ENCODE assay signal across 24 cellular contexts in genomic region chr19:37725181-37725580, GRCh38. TPM values are rescaled to one million over a fixed set of nuclear protein-coding genes. Genes with fewer than 3 reads are reported as not detected.
DNase-seq lines count a peak whose midpoint lies in the region; ATAC-seq, FAIRE-seq and TF ChIP-seq lines count a peak whose summit lies in the region.
"Had no signal": no experiment of that assay in that cellular context is flagged by ENCODE, and none has a peak within 500 bp of the region (broad histone marks: within the 10 kb centered on the region; RNA-seq: fewer than 3 reads in every experiment).

No MANE protein-coding gene starts in this region.

- H3K4me3 ChIP-seq in choroid plexus epithelial cell (ENCODE audit: low read depth, low read length) (no peak overlapping the region), thyroid gland (replicated peaks in 1 of 3) (no peak overlapping the region)
- H3K4me3 ChIP-seq: BLaER1, GM12878 had no signal

- no peaks in the 10 kb centered on the region for H3K9me3 ChIP-seq in thyroid gland
- H3K9me3 ChIP-seq: BE2C, BLaER1 had no signal

- intact Hi-C loops in thyroid gland (cut with DNase I), result no loop called here

- no peaks in the 10 kb centered on the region for H3K36me3 ChIP-seq in thyroid gland
- H3K36me3 ChIP-seq: BE2C had no signal

- H3K4me1 ChIP-seq in thyroid gland, result no peaks in the 10 kb centered on the region
- H3K4me1 ChIP-seq: BE2C, BLaER1 had no signal

- no peak for ATAC-seq in HG03469 (IDR thresholded peaks at IDR 0.05; ENCODE audit: unreplicated experiment)
- ATAC-seq: GM12878 had no signal

- 54 to 63% methylated on average over 2 of the region's 2 CpGs for whole genome bisulfite sequencing in thyroid gland, 2 donors

- TF ChIP-seq CTCF in choroid plexus epithelial cell (conservative IDR thresholded peaks at IDR 0.05; ENCODE audit: low read depth, low read length) (no peak), thyroid gland (IDR thresholded peaks at IDR 0.05) (no peak)

- DNase-seq in H54 (ENCODE audit: insufficient read length, low spot score) (no peak), choroid plexus epithelial cell (ENCODE audit: low read depth) (peak; percentile 2), thyroid gland (peak; percentile 68 to 74), medulla oblongata (ENCODE audit: extremely low spot score) (no peak)
- DNase-seq: 8988T; ACHN; BE2C; C1 segment of cervical spinal cord; CD4-positive, alpha-beta memory T cell; CD4-positive, CD25-positive, alpha-beta regulatory T cell; CD8-positive, alpha-beta memory T cell; COR-L47; DMS 273 treated with DMSO at 0.1 percent for 48 hours; DMS153; DMS79; DND-41; EL; GDM1 had no signal

- peak; percentile 55 for FAIRE-seq in H54 (lab: Jason Lieb, UNC)
- FAIRE-seq: A204.1, GM12878, GM12892, GM18507 had no signal

- H3K27me3 ChIP-seq in thyroid gland, result no peaks in the 10 kb centered on the region
- H3K27me3 ChIP-seq: BE2C, BLaER1 had no signal

- no peak for TF ChIP-seq POLR2A in H54 (IDR thresholded peaks at IDR 0.05; ENCODE audit: low read depth, low read length)
- TF ChIP-seq POLR2A in thyroid gland (IDR thresholded peaks at IDR 0.05), result no peak

- no peak overlapping the region for H3K27ac ChIP-seq in thyroid gland
- H3K27ac ChIP-seq: BLaER1 had no signal

RNA-seq across cellular contexts. Expression of gene ZNF607, which starts 5.6 kb away (rescaled TPM):
- total RNA-seq in thyroid gland, result 10 to 100 TPM in 3 of 4 donors, 1 to 10 TPM in 1; 8.0 to 15.8 (median 11.1) TPM

RNA-seq across cellular contexts. Expression of gene ZNF573, which starts 54.2 kb away (rescaled TPM):
- 10 to 100 TPM; 15.5 to 26.3 (median 22.3) TPM for total RNA-seq in thyroid gland

Comparison
In these comparisons a context has a peak if more than half of its experiments do, and no peak if none do; other contexts are left out.
1. DNase-seq: peak in choroid plexus epithelial cell (single experiment) and thyroid gland (2 of 2); none in H54 (single experiment) and medulla oblongata (single experiment).